ENCODE assay signal across 9 cellular contexts in genomic region chr3:58388550-58389061, GRCh38.
DNase-seq lines count a peak whose midpoint lies in the region; ATAC-seq and TF ChIP-seq lines count a peak whose summit lies in the region.
"Had no signal": no experiment of that assay in that cellular context is flagged by ENCODE, and none has a peak within 500 bp of the region (broad histone marks: within the 10 kb centered on the region; RNA-seq: fewer than 3 reads in every experiment).

No MANE protein-coding gene starts in this region.

- peak; percentile 85 for DNase-seq in EH (ENCODE audit: low read depth)
- DNase-seq in foreskin melanocyte, result peak; percentile 86
- peak; percentile 98 for DNase-seq in pons (ENCODE audit: low spot score)
- no peak for DNase-seq in NCI-H1092 (lab: John Stamatoyannopoulos, UW)
- DNase-seq in HAP-1 (ENCODE audit: low spot score in 2 of 2), result no peak
- DNase-seq: activated CD8-positive, alpha-beta memory T cell treated with anti-CD3 and anti-CD28 coated beads, Interleukin-2, amount 50 U/mL, for 48 hours had no signal

- ATAC-seq in SK-N-SH treated with all-trans-retinoic acid at 6 μM for 48 hours (peak; percentile 71), GM21717 (IDR thresholded peaks at IDR 0.05; ENCODE audit: unreplicated experiment) (no peak), HG02884 (IDR thresholded peaks at IDR 0.05; ENCODE audit: unreplicated experiment) (no peak)

- H3K4me1 ChIP-seq in HAP-1, result no peaks in the 10 kb centered on the region

- no peaks in the 10 kb centered on the region for H3K27me3 ChIP-seq in HAP-1 (ENCODE audit: low read depth)

- no peak overlapping the region for H3K4me3 ChIP-seq in HAP-1

- no peaks in the 10 kb centered on the region for H3K9me3 ChIP-seq in HAP-1

- no peaks in the 10 kb centered on the region; the same call in 1 of the 2 replicates for H3K36me3 ChIP-seq in HAP-1 (replicated peaks)

- in situ Hi-C loops in HAP-1 (cut with MboI; ENCODE audit: low sequenced_read_pairs), result no loop called here

TF ChIP-seq in SK-N-SH treated with all-trans-retinoic acid at 6 μM for 48 hours, 23 proteins besides CTCF, POLR2A, EP300 and RAD21:
- TF ChIP-seq RARB (CRISPR knock-in tag; IDR thresholded peaks at IDR 0.05), result no peak
- no peak for TF ChIP-seq PATZ1 (CRISPR knock-in tag; IDR thresholded peaks at IDR 0.05; ENCODE audit: borderline replicate concordance)
- TF ChIP-seq ZC3H10 (CRISPR knock-in tag; IDR thresholded peaks at IDR 0.05), result no peak
- TF ChIP-seq ISL1 (CRISPR knock-in tag; IDR thresholded peaks at IDR 0.05), result peak; percentile 76
- TF ChIP-seq ESRRG (CRISPR knock-in tag; IDR thresholded peaks at IDR 0.05), result no peak
- TF ChIP-seq BACH2 (CRISPR knock-in tag; IDR thresholded peaks at IDR 0.05; ENCODE audit: borderline replicate concordance), result no peak
- TF ChIP-seq PPARA (CRISPR knock-in tag; IDR thresholded peaks at IDR 0.05; ENCODE audit: borderline replicate concordance), result no peak
- TF ChIP-seq SNAI2 (CRISPR knock-in tag; IDR thresholded peaks at IDR 0.05), result peak; percentile 82

Comparison
In these comparisons a context has a peak if more than half of its experiments do, and no peak if none do; other contexts are left out.
1. DNase-seq: peak in EH (single experiment), foreskin melanocyte (single experiment) and pons (single experiment); none in NCI-H1092 (single experiment) and HAP-1 (0 of 2).